22 cellular contexts compared by ENCODE assay signal in the genomic region with DNA sequence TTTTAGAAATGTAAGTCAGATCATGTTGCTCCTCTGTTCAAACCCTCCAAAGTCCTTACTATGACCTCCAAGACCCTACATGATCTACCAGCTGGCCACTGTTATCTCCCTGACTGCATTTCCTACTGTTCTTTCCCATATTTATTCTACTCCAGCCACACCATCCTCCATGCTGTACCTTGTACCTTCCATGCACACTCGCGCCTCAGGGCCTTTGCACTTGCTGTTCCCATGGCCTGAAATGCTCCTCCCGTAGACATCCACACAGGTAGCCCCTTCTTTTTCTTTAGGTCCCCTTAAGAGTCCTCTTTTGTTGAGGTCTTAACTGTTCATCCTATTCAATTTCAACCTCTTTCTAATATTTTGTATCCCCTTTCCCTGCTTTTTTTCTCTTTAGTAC.
"Had no signal": no experiment of that assay in that cellular context is flagged by ENCODE, and none has a peak within 500 bp of the region (broad histone marks: within the 10 kb centered on the region; RNA-seq: fewer than 3 reads in every experiment).

No MANE protein-coding gene starts in this region.

- DNase-seq: effector CD4-positive, alpha-beta T cell; endodermal cell; erythroblast; foreskin keratinocyte; kidney; left cardiac atrium; left ventricle myocardium superior; mesenchymal stem cell; naive B cell; posterior cingulate gyrus; sigmoid colon; stimulated activated CD4-positive, alpha-beta T cell treated with anti-CD3 and anti-CD28 coated beads, Interleukin-2, amount 100 ng/mL, for 24 hours; stimulated activated CD4-positive, alpha-beta T cell treated with anti-CD3 and anti-CD28 coated beads, Interleukin-4, amount 100 ng/mL, for 4 hours; stimulated activated naive CD4-positive, alpha-beta T cell; stomach; substantia nigra; trophoblast cell had no signal

- H3K4me3 ChIP-seq: coronary artery, lung, sigmoid colon, skin epidermis, stomach, thoracic aorta had no signal

- H3K27ac Mint-ChIP-seq: endodermal cell had no signal

- H3K9me3 ChIP-seq: sigmoid colon, stomach, thoracic aorta had no signal

- H3K36me3 ChIP-seq: sigmoid colon, stomach, thoracic aorta had no signal

- H3K36me3 Mint-ChIP-seq: naive B cell had no signal

- H3K4me3 Mint-ChIP-seq: endodermal cell, nephron had no signal

- H3K9me3 Mint-ChIP-seq: endodermal cell, naive B cell, nephron had no signal

- H3K4me1 ChIP-seq: sigmoid colon had no signal

- H3K4me1 Mint-ChIP-seq: endodermal cell had no signal

- H3K27me3 ChIP-seq: foreskin keratinocyte, sigmoid colon, stomach had no signal

- ATAC-seq: foreskin keratinocyte, left cardiac atrium, left ventricle myocardium superior had no signal

- H3K27ac ChIP-seq: coronary artery, foreskin keratinocyte, sigmoid colon, skin epidermis, thoracic aorta had no signal

- H3K27me3 Mint-ChIP-seq: naive B cell had no signal
